ENCODE assay signal across 20 cellular contexts in genomic region chr3:55609230-55610100, GRCh38.
DNase-seq lines count a peak whose midpoint lies in the region; ATAC-seq, FAIRE-seq and TF ChIP-seq lines count a peak whose summit lies in the region.
"Had no signal": no experiment of that assay in that cellular context is flagged by ENCODE, and none has a peak within 500 bp of the region (broad histone marks: within the 10 kb centered on the region; RNA-seq: fewer than 3 reads in every experiment).

No MANE protein-coding gene starts in this region.

- H3K18ac ChIP-seq in mesendoderm (ENCODE audit: low read length): no peak overlapping the region

- H3K79me2 ChIP-seq in mesendoderm (ENCODE audit: control insufficient read depth, insufficient read depth, low read length): no peaks in the 10 kb centered on the region

- H2BK120ac ChIP-seq in mesendoderm (ENCODE audit: low read depth, low read length): no peak overlapping the region

- no peaks in the 10 kb centered on the region for H3K27me3 Mint-ChIP-seq in immature natural killer cell (ENCODE audit: low read depth in 3 of 3)
- H3K27me3 Mint-ChIP-seq: effector memory CD8-positive, alpha-beta T cell had no signal

- no peak overlapping the region for H3K4me2 ChIP-seq in mesendoderm (ENCODE audit: low read length)

- ATAC-seq in mucosa of descending colon: no peak
- ATAC-seq: effector memory CD8-positive, alpha-beta T cell; stimulated activated effector memory CD8-positive, alpha-beta T cell treated with anti-CD3 and anti-CD28 coated beads, Interleukin-12 subunit alpha, Interleukin-12 subunit beta, amount 100 ng/mL, for 72 hours; upper lobe of right lung had no signal

- no peak overlapping the region for H3K4ac ChIP-seq in mesendoderm (ENCODE audit: low read depth, low read length)

- H3K4me3 Mint-ChIP-seq in immature natural killer cell: no peak overlapping the region
- H3K4me3 Mint-ChIP-seq: effector memory CD8-positive, alpha-beta T cell; stimulated activated effector memory CD8-positive, alpha-beta T cell treated with anti-CD3 and anti-CD28 coated beads, Interleukin-12 subunit alpha, Interleukin-12 subunit beta, amount 100 ng/mL, for 72 hours had no signal

- no peak overlapping the region for H3K23ac ChIP-seq in mesendoderm (ENCODE audit: low read length)

- H4K5ac ChIP-seq in mesendoderm (ENCODE audit: low read length): no peak overlapping the region

- H3K4me1 Mint-ChIP-seq in immature natural killer cell: no peaks in the 10 kb centered on the region
- H3K4me1 Mint-ChIP-seq: stimulated activated effector memory CD8-positive, alpha-beta T cell treated with anti-CD3 and anti-CD28 coated beads, Interleukin-12 subunit alpha, Interleukin-12 subunit beta, amount 100 ng/mL, for 72 hours had no signal

- no peak overlapping the region for H3K9ac ChIP-seq in mesendoderm (ENCODE audit: low read length)

- H2AK5ac ChIP-seq in mesendoderm (ENCODE audit: low read length): no peak overlapping the region

- TF ChIP-seq CTCF in GM06990 (IDR thresholded peaks at IDR 0.05; ENCODE audit: insufficient read depth, low read length, poor library complexity, severe bottlenecking) (peak; percentile 33), LNCAP (IDR thresholded peaks at IDR 0.05) (peak; percentile 49), bronchial epithelial cell (IDR thresholded peaks at IDR 0.05; ENCODE audit: insufficient read depth, low read length, severe bottlenecking) (peak; percentile 10), mucosa of descending colon (IDR thresholded peaks at IDR 0.05) (no peak)

- H3K79me1 ChIP-seq in mesendoderm (ENCODE audit: low read length): no peaks in the 10 kb centered on the region

- H3K4me1 ChIP-seq in mesendoderm (ENCODE audit: control insufficient read depth, low read depth, low read length) (peaks cover 10% of the 10 kb centered on the region), mucosa of descending colon (ENCODE audit: low read depth) (no peaks in the 10 kb centered on the region)
- H3K4me1 ChIP-seq: upper lobe of right lung had no signal

- no peak for FAIRE-seq in bronchial epithelial cell (lab: Jason Lieb, UNC)

- H3K36me3 Mint-ChIP-seq in immature natural killer cell: no peaks in the 10 kb centered on the region
- H3K36me3 Mint-ChIP-seq: stimulated activated effector memory CD8-positive, alpha-beta T cell treated with anti-CD3 and anti-CD28 coated beads, Interleukin-12 subunit alpha, Interleukin-12 subunit beta, amount 100 ng/mL, for 72 hours had no signal

- no CpG with 5 or more reads among the region's 13 CpGs for WGBS in mesendoderm (ENCODE audit: extremely low coverage, insufficient coverage, low lambda C conversion rate)

- H3K4me3 ChIP-seq in GM06990 (replicated peaks; ENCODE audit: low read depth, low read length) (no peak overlapping the region), bronchial epithelial cell (ENCODE audit: low read depth, low read length) (no peak overlapping the region), mesendoderm (ENCODE audit: low read length) (no peak overlapping the region), mucosa of descending colon (no peak overlapping the region)
- H3K4me3 ChIP-seq: upper lobe of right lung had no signal

- no peak overlapping the region for H3K27ac ChIP-seq in mesendoderm (ENCODE audit: low read depth, low read length)
- H3K27ac ChIP-seq: upper lobe of right lung had no signal

- H2BK15ac ChIP-seq in mesendoderm (replicated peaks; ENCODE audit: low read depth): no peak overlapping the region

- H2BK5ac ChIP-seq in mesendoderm (ENCODE audit: low read length): no peak overlapping the region

- H3K9me3 ChIP-seq in mucosa of descending colon: no peaks in the 10 kb centered on the region
- H3K9me3 ChIP-seq: upper lobe of right lung had no signal

- no peak overlapping the region for H3K56ac ChIP-seq in mesendoderm (ENCODE audit: low read length)

- H3K27me3 ChIP-seq in GM06990 (replicated peaks; ENCODE audit: control insufficient read depth, insufficient read depth, low read length) (no peaks in the 10 kb centered on the region), bronchial epithelial cell (ENCODE audit: control insufficient read depth, insufficient read depth, low read length) (peaks cover 2% of the 10 kb centered on the region), mesendoderm (ENCODE audit: insufficient read depth, low read length, poor library complexity) (no peaks in the 10 kb centered on the region)
- H3K27me3 ChIP-seq: upper lobe of right lung had no signal

- intact Hi-C loops in mucosa of descending colon (cut with DNase I, micrococcal nuclease): no loop called here

- no peak overlapping the region for H3K27ac Mint-ChIP-seq in immature natural killer cell
- H3K27ac Mint-ChIP-seq: effector memory CD8-positive, alpha-beta T cell; stimulated activated effector memory CD8-positive, alpha-beta T cell treated with anti-CD3 and anti-CD28 coated beads, Interleukin-12 subunit alpha, Interleukin-12 subunit beta, amount 100 ng/mL, for 72 hours had no signal

- DNase-seq in GM06990 (ENCODE audit: extremely low read depth, insufficient read length): no peak
- no peak for DNase-seq in bronchial epithelial cell (ENCODE audit: low read depth)
- peak; percentile 77 for DNase-seq in mesendoderm
- no peak for DNase-seq in D341Med (ENCODE audit: low spot score)
- no peak for DNase-seq in mucosa of descending colon
- DNase-seq in activated effector memory CD4-positive, alpha-beta T cell treated with anti-CD3 and anti-CD28 coated beads, Interleukin-2, amount 50 U/mL, for 16 hours: no peak
- no peak for DNase-seq in immature natural killer cell
- DNase-seq: activated CD4-positive, CD25-positive, alpha-beta regulatory T cell; activated CD8-positive, alpha-beta memory T cell treated with anti-CD3 and anti-CD28 coated beads, Interleukin-2, amount 50 U/mL, for 4 hours; activated naive CD4-positive, alpha-beta T cell treated with Interleukin-2 at 50 U/mL for 16 hours; AML-193; effector memory CD8-positive, alpha-beta T cell; foreskin melanocyte; NCI-H187; NCI-H524 treated with DMSO at 0.1 percent for 48 hours; RPMI8226; T-helper 1 cell; upper lobe of right lung had no signal

- H4K8ac ChIP-seq in mesendoderm (ENCODE audit: low read depth, low read length): no peak overlapping the region

- no peaks in the 10 kb centered on the region for H3K36me3 ChIP-seq in GM06990 (ENCODE audit: control insufficient read depth, insufficient read depth, low read length)
- H3K36me3 ChIP-seq in bronchial epithelial cell (ENCODE audit: control insufficient read depth, insufficient read depth, low read length): no peaks in the 10 kb centered on the region
- no peaks in the 10 kb centered on the region for H3K36me3 ChIP-seq in mesendoderm (ENCODE audit: control insufficient read depth, insufficient read depth, low read length)
- no peaks in the 10 kb centered on the region for H3K36me3 ChIP-seq in mucosa of descending colon (ENCODE audit: low read depth)
- H3K36me3 ChIP-seq: upper lobe of right lung had no signal

- H3K9me3 Mint-ChIP-seq in immature natural killer cell: peaks cover 0 to 12% (median 0%) of the 10 kb centered on the region in 6 donors
- H3K9me3 Mint-ChIP-seq: stimulated activated effector memory CD8-positive, alpha-beta T cell treated with anti-CD3 and anti-CD28 coated beads, Interleukin-12 subunit alpha, Interleukin-12 subunit beta, amount 100 ng/mL, for 72 hours had no signal
